16 cellular contexts compared by ENCODE assay signal in genomic region chr17:19354123-19354522, GRCh38. TPM values are rescaled to one million over a fixed set of nuclear protein-coding genes. Genes with fewer than 3 reads are reported as not detected.
DNase-seq lines count a peak whose midpoint lies in the region; ATAC-seq and TF ChIP-seq lines count a peak whose summit lies in the region.
"Had no signal": no experiment of that assay in that cellular context is flagged by ENCODE, and none has a peak within 500 bp of the region (broad histone marks: within the 10 kb centered on the region; RNA-seq: fewer than 3 reads in every experiment).

No MANE protein-coding gene starts in this region.

- POLR2A ChIA-PET in AG04450 (lab: Yijun Ruan, JAX) = interaction anchor here (0.6 to 2.0 kb wide), 7 partner anchors 11 to 173 kb away, joined by 3 to 14 read pairs (median 4); partner anchors contain the start of genes MAPK7 and MFAP4

- 88 to 96% (median 93%) methylated on average over 2 of the region's 2 CpGs for WGBS in spleen, 5 donors

- ATAC-seq in GM21528 (IDR thresholded peaks at IDR 0.05; ENCODE audit: low FRiP score, unreplicated experiment) (no peak), GM18498 (IDR thresholded peaks at IDR 0.05; ENCODE audit: unreplicated experiment) (no peak)
- ATAC-seq: activated CD4-positive, alpha-beta T cell treated with anti-CD3 and anti-CD28 coated beads for 36 hours had no signal

- CTCF ChIA-PET in AG04450 (lab: Charles Lee) = interaction anchor here (0.5 to 2.3 kb wide), 7 partner anchors 9 to 1639 kb away, joined by 3 to 17 read pairs (median 7); partner anchors contain the start of genes B9D1 and MAPK7

- DNase-seq in AG04450 (ENCODE audit: low read depth, low spot score) = peak; percentile 78
- peak; percentile 85 for DNase-seq in HS-5 (ENCODE audit: low read depth)
- DNase-seq in brain microvascular endothelial cell = peak; percentile 80
- DNase-seq in iris pigment epithelial cell (ENCODE audit: low read depth) = peak; percentile 91
- no peak for DNase-seq in NCI-H2171 (lab: John Stamatoyannopoulos, UW)
- DNase-seq in spleen = no peak
- DNase-seq: activated CD4-positive, alpha-beta T cell treated with anti-CD3 and anti-CD28 coated beads for 36 hours; esophagus squamous epithelium; NCI-H1105; NCI-H526 treated with DMSO at 0.1 percent for 48 hours; stimulated activated CD4-positive, alpha-beta T cell treated with anti-CD3 and anti-CD28 coated beads, Interleukin-15, amount 100 ng/mL, for 24 hours had no signal

- H3K27ac ChIP-seq in AG04450 (ENCODE audit: low read depth, low read length) = no peak overlapping the region
- H3K27ac ChIP-seq in brain microvascular endothelial cell = no peak overlapping the region
- H3K27ac ChIP-seq in spleen = no peak overlapping the region
- H3K27ac ChIP-seq: C4-2B, cardiac muscle cell, SK-N-MC had no signal

- H3K36me3 ChIP-seq in brain microvascular endothelial cell (replicated peaks) = peaks cover 3% of the 10 kb centered on the region
- no peaks in the 10 kb centered on the region for H3K36me3 ChIP-seq in spleen
- H3K36me3 ChIP-seq: cardiac muscle cell had no signal

- H3K9me3 ChIP-seq in AG04450 (ENCODE audit: control insufficient read depth, insufficient read depth, low read length) (no peaks in the 10 kb centered on the region), spleen (no peaks in the 10 kb centered on the region)
- H3K9me3 ChIP-seq: esophagus squamous epithelium had no signal

- H3K4me3 ChIP-seq in AG04450 (ENCODE audit: low read depth, low read length) (no peak overlapping the region), brain microvascular endothelial cell (ENCODE audit: low read depth, low read length) (no peak overlapping the region), spleen (no peak overlapping the region)
- H3K4me3 ChIP-seq: cardiac muscle cell, esophagus squamous epithelium, SK-N-MC had no signal

- intact Hi-C loops in spleen (cut with DNase I; ENCODE audit: low total_unique reads) = no loop called here

- no peak for TF ChIP-seq POLR2A in spleen (IDR thresholded peaks at IDR 0.05)

- no peaks in the 10 kb centered on the region for H3K27me3 ChIP-seq in AG04450 (ENCODE audit: control insufficient read depth, insufficient read depth, low read length)
- H3K27me3 ChIP-seq in brain microvascular endothelial cell (replicated peaks) = no peaks in the 10 kb centered on the region
- no peaks in the 10 kb centered on the region for H3K27me3 ChIP-seq in spleen (replicated peaks in 1 of 7)
- H3K27me3 ChIP-seq: cardiac muscle cell, esophagus squamous epithelium had no signal

- TF ChIP-seq CTCF in AG04450 (IDR thresholded peaks at IDR 0.05; ENCODE audit: low read depth, low read length) (no peak), brain microvascular endothelial cell (IDR thresholded peaks at IDR 0.05; ENCODE audit: low read depth, low read length, missing control alignments) (no peak), spleen (IDR thresholded peaks at IDR 0.05 in 8 of 11, conservative IDR thresholded peaks at IDR 0.05 in 3 of 11) (no peak)

- in situ Hi-C loops in brain microvascular endothelial cell (cut with HindIII; ENCODE audit: low pct_ligation_motif_present, low sequenced_read_pairs) = no loop called here

- no peaks in the 10 kb centered on the region for H3K4me1 ChIP-seq in spleen

RNA-seq across cellular contexts. Expression of gene B9D1, which starts 8.4 kb away (rescaled TPM):
- polyA plus RNA-seq in AG04450 (2011; rRNA removed) = 35.2 and 45.8 TPM in 2 replicates
- 29.7 and 36.6 TPM in 2 replicates for polyA minus RNA-seq in AG04450 (2011; rRNA and poly(A)+ RNA removed)
- 10 to 100 TPM in 1 of 7 donors, 1 to 10 TPM in 6; 6.4 to 14.1 (median 7.3) TPM for total RNA-seq in spleen
- polyA plus RNA-seq in spleen = 1 to 10 TPM; 4.3 to 8.1 (median 5.8) TPM

RNA-seq across cellular contexts. Expression of gene MAPK7, which starts 24.2 kb away (rescaled TPM):
- polyA plus RNA-seq in AG04450 (2011; rRNA removed) (6.2 and 11.0 TPM in 2 replicates), spleen (10 to 100 TPM in 1 of 3 donors, 1 to 10 TPM in 2; 5.7 to 15.1 (median 6.9) TPM)
- polyA minus RNA-seq in AG04450 (2011; rRNA and poly(A)+ RNA removed) = 35.7 and 53.6 TPM in 2 replicates
- 10 to 100 TPM; 23.1 to 56.2 (median 34.4) TPM for total RNA-seq in spleen

RNA-seq across cellular contexts. Expression of gene MFAP4, which starts 32.9 kb away (rescaled TPM):
- polyA plus RNA-seq in AG04450 (2011; rRNA removed) = 122 and 230 TPM in 2 replicates
- polyA minus RNA-seq in AG04450 (2011; rRNA and poly(A)+ RNA removed) = 57.3 and 80.3 TPM in 2 replicates
- total RNA-seq in spleen = 10 to 100 TPM; 10.1 to 41.0 (median 21.8) TPM
- 10 to 100 TPM; 16.1 to 48.4 (median 17.8) TPM for polyA plus RNA-seq in spleen
- total RNA-seq: activated CD4-positive, alpha-beta T cell treated with anti-CD3 and anti-CD28 coated beads for 36 hours had no signal

RNA-seq across cellular contexts. Expression of gene RNF112, which starts 56.9 kb away (rescaled TPM):
- polyA plus RNA-seq in AG04450 (2011; rRNA removed) (3.3 and 4.5 TPM in 2 replicates), spleen (1 to 10 TPM; 1.3 to 5.9 (median 2.2) TPM)
- polyA minus RNA-seq in AG04450 (2011; rRNA and poly(A)+ RNA removed) = 3.1 and 5.5 TPM in 2 replicates
- 1 to 10 TPM; 2.3 to 7.6 (median 2.7) TPM for total RNA-seq in spleen

Comparison
In these comparisons a context has a peak if more than half of its experiments do, and no peak if none do; other contexts are left out.
1. DNase-seq: peak in AG04450 (single experiment), HS-5 (single experiment), brain microvascular endothelial cell (single experiment) and iris pigment epithelial cell (single experiment); none in NCI-H2171 (single experiment) and spleen (single experiment).